In genomic region chr15:94272251-94272898, GRCh38 we compare ENCODE assay signal across 9 cellular contexts. TPM values are rescaled to one million over a fixed set of nuclear protein-coding genes. Genes with fewer than 3 reads are reported as not detected.
DNase-seq lines count a peak whose midpoint lies in the region; ATAC-seq and TF ChIP-seq lines count a peak whose summit lies in the region.
"Had no signal": no experiment of that assay in that cellular context is flagged by ENCODE, and none has a peak within 500 bp of the region (broad histone marks: within the 10 kb centered on the region; RNA-seq: fewer than 3 reads in every experiment).

No MANE protein-coding gene starts in this region.

- H3K9me3 Mint-ChIP-seq in effector memory CD8-positive, alpha-beta T cell = peaks cover 0 to 1% of the 10 kb centered on the region in 2 donors
- H3K9me3 Mint-ChIP-seq in endothelial cell (ENCODE audit: unreplicated experiment) = no peaks in the 10 kb centered on the region

- DNase-seq in effector memory CD8-positive, alpha-beta T cell = peak; percentile 5 to 11 (median 9)
- DNase-seq in right atrium auricular region (ENCODE audit: low spot score) (no peak), GM20000 (ENCODE audit: low spot score) (no peak), middle frontal gyrus (ENCODE audit: extremely low spot score, low spot score) (no peak), endothelial cell (ENCODE audit: low spot score) (no peak)

- peaks cover 3% of the 10 kb centered on the region for H3K36me3 Mint-ChIP-seq in effector memory CD8-positive, alpha-beta T cell (ENCODE audit: insufficient read depth)
- H3K36me3 Mint-ChIP-seq in endothelial cell (ENCODE audit: low read depth, unreplicated experiment) = no peaks in the 10 kb centered on the region

- H3K27ac ChIP-seq in right atrium auricular region = no peak overlapping the region

- no peak overlapping the region for H3K4me3 Mint-ChIP-seq in effector memory CD8-positive, alpha-beta T cell
- H3K4me3 Mint-ChIP-seq in endothelial cell (ENCODE audit: unreplicated experiment) = no peak overlapping the region
- H3K4me3 Mint-ChIP-seq: stimulated activated naive CD8-positive, alpha-beta T cell treated with anti-CD3 and anti-CD28 coated beads, Interleukin-15, Interleukin-2, amounts not matched to agents 100 ng/mL and 50 ng/mL, for 24 hours had no signal

- no peak for TF ChIP-seq CTCF in right atrium auricular region (IDR thresholded peaks at IDR 0.05)
- no peak for TF ChIP-seq CTCF in GM20000 (IDR thresholded peaks at IDR 0.05; ENCODE audit: extremely low read depth, missing control alignments)
- TF ChIP-seq CTCF in endothelial cell (IDR thresholded peaks at IDR 0.05; ENCODE audit: unreplicated experiment) = no peak

- H3K36me3 ChIP-seq in right atrium auricular region = no peaks in the 10 kb centered on the region

- no peaks in the 10 kb centered on the region for H3K27me3 ChIP-seq in right atrium auricular region

- no peak overlapping the region for H3K27ac Mint-ChIP-seq in effector memory CD8-positive, alpha-beta T cell
- no peak overlapping the region for H3K27ac Mint-ChIP-seq in endothelial cell (ENCODE audit: unreplicated experiment)
- H3K27ac Mint-ChIP-seq: stimulated activated naive CD8-positive, alpha-beta T cell treated with anti-CD3 and anti-CD28 coated beads, Interleukin-15, Interleukin-2, amounts not matched to agents 100 ng/mL and 50 ng/mL, for 24 hours had no signal

- H3K9me3 ChIP-seq in right atrium auricular region = peaks cover 0 to 5% of the 10 kb centered on the region in 2 donors

- no peaks in the 10 kb centered on the region for H3K4me1 ChIP-seq in right atrium auricular region

- H3K4me1 Mint-ChIP-seq in effector memory CD8-positive, alpha-beta T cell (ENCODE audit: low read depth in 2 of 2) = peaks cover 6 to 15% of the 10 kb centered on the region in 2 donors
- H3K4me1 Mint-ChIP-seq in endothelial cell (ENCODE audit: unreplicated experiment) = no peaks in the 10 kb centered on the region

- ATAC-seq in GM18861 (IDR thresholded peaks at IDR 0.05; ENCODE audit: unreplicated experiment) (peak; percentile 62), GM21717 (IDR thresholded peaks at IDR 0.05; ENCODE audit: unreplicated experiment) (peak; percentile 88), HG03442 (IDR thresholded peaks at IDR 0.05; ENCODE audit: unreplicated experiment) (peak; percentile 77)
- peak; percentile 89 for ATAC-seq in effector memory CD8-positive, alpha-beta T cell (replicated peaks)

- no peaks in the 10 kb centered on the region for H3K27me3 Mint-ChIP-seq in effector memory CD8-positive, alpha-beta T cell
- no peaks in the 10 kb centered on the region for H3K27me3 Mint-ChIP-seq in endothelial cell (ENCODE audit: unreplicated experiment)
- H3K27me3 Mint-ChIP-seq: stimulated activated naive CD8-positive, alpha-beta T cell treated with anti-CD3 and anti-CD28 coated beads, Interleukin-15, Interleukin-2, amounts not matched to agents 100 ng/mL and 50 ng/mL, for 24 hours had no signal

- no peak overlapping the region for H3K4me3 ChIP-seq in right atrium auricular region

RNA-seq across cellular contexts. Expression of gene MCTP2, which starts 41.0 kb away (rescaled TPM):
- total RNA-seq in right atrium auricular region (1 to 10 TPM; 2.0 to 5.6 TPM), endothelial cell (ENCODE audit: unreplicated experiment) (1.5 TPM)

Comparison
In these comparisons a context has a peak if more than half of its experiments do, and no peak if none do; other contexts are left out.
1. DNase-seq: peak in effector memory CD8-positive, alpha-beta T cell (3 of 3); none in right atrium auricular region (single experiment), GM20000 (single experiment), middle frontal gyrus (single experiment) and endothelial cell (single experiment).
2. Peak in every context shown above with its lines, with median percentiles within 50 percentile points of each other: ATAC-seq.